8 cellular contexts compared by ENCODE assay signal in genomic region chr11:747176-748006, GRCh38. TPM values are rescaled to one million over a fixed set of nuclear protein-coding genes. Genes with fewer than 3 reads are reported as not detected.
DNase-seq lines count a peak whose midpoint lies in the region; ATAC-seq and TF ChIP-seq lines count a peak whose summit lies in the region.

TALDO1 (plus strand) TSS chr11:747464; CDS start chr11:747482, 18 bp downstream.

- peak within 1 kb of the TSS; percentile 61 to 77 for H3K9ac ChIP-seq in liver (ENCODE audit: low read depth in 1 of 2, low read length in 2 of 2)

- H3K9me3 Mint-ChIP-seq in activated CD4-positive, alpha-beta T cell treated with anti-CD3 and anti-CD28 coated beads, Interleukin-2, amount 10 ng/mL, durations not matched to agents 7 days and 5 days = no peaks in the 10 kb centered on the region
- no peaks in the 10 kb centered on the region for H3K9me3 Mint-ChIP-seq in dendritic cell treated with granulocyte-macrophage colony-stimulating factor and Interleukin-4, amounts not matched to agents 40 ng/mL and 50 ng/mL, for 4 days

- ATAC-seq in HG03432 (IDR thresholded peaks at IDR 0.05; ENCODE audit: unreplicated experiment) = peak; percentile 93

- H3K36me3 ChIP-seq in BE2C (no peaks in the 10 kb centered on the region; the same call in 1 of the 2 replicates), liver (ENCODE audit: control insufficient read depth in 4 of 4, insufficient read depth in 3 of 4, low read depth in 1 of 4, low read length in 3 of 4) (no peaks in the 10 kb centered on the region)

- H3K4me1 ChIP-seq in BE2C = no peaks in the 10 kb centered on the region
- peaks cover 7 to 31% (median 23%) of the 10 kb centered on the region in 4 donors for H3K4me1 ChIP-seq in liver (ENCODE audit: control insufficient read depth in 4 of 4, insufficient read depth in 4 of 4, low read length in 3 of 4)

- TF ChIP-seq CTCF in BE2C (IDR thresholded peaks at IDR 0.05; ENCODE audit: low read depth, low read length) (no peak), liver (IDR thresholded peaks at IDR 0.05; ENCODE audit: low read depth, low read length, missing input control) (no peak)

- H3K9me3 ChIP-seq in BE2C (no peaks in the 10 kb centered on the region), liver (ENCODE audit: control insufficient read depth in 4 of 4, low read length in 3 of 4) (no peaks in the 10 kb centered on the region)

- CTCF ChIA-PET in activated CD4-positive, alpha-beta T cell treated with anti-CD3 and anti-CD28 coated beads, Interleukin-2, amount 10 ng/mL, durations not matched to agents 7 days and 5 days (lab: Charles Lee) = interaction anchor here (0.5 to 2.0 kb wide), 5 partner anchors 10 to 446 kb away, joined by 3 to 9 read pairs (median 3); no protein-coding TSS in a partner anchor

- H3K4me3 Mint-ChIP-seq in activated CD4-positive, alpha-beta T cell treated with anti-CD3 and anti-CD28 coated beads, Interleukin-2, amount 10 ng/mL, durations not matched to agents 7 days and 5 days = peak within 1 kb of the TSS; percentile 83
- peak within 1 kb of the TSS; percentile 91 for H3K4me3 Mint-ChIP-seq in dendritic cell treated with granulocyte-macrophage colony-stimulating factor and Interleukin-4, amounts not matched to agents 40 ng/mL and 50 ng/mL, for 4 days

- peak; percentile 91 for DNase-seq in BE2C
- peak; percentile 78 for DNase-seq in NCI-H510A (lab: John Stamatoyannopoulos, UW)
- DNase-seq in activated CD4-positive, alpha-beta T cell treated with anti-CD3 and anti-CD28 coated beads, Interleukin-2, amount 10 ng/mL, durations not matched to agents 7 days and 5 days = peak; percentile 83
- peak; percentile 86 for DNase-seq in stimulated activated CD4-positive, alpha-beta T cell treated with anti-CD3 and anti-CD28 coated beads, Interleukin-4, amount 100 ng/mL, for 24 hours

- H3K27me3 ChIP-seq in BE2C (no peaks in the 10 kb centered on the region), liver (ENCODE audit: control insufficient read depth in 4 of 4, insufficient read depth in 4 of 4, low read length in 3 of 4) (no peaks in the 10 kb centered on the region)

- peaks cover 23% of the 10 kb centered on the region for H3K4me1 Mint-ChIP-seq in activated CD4-positive, alpha-beta T cell treated with anti-CD3 and anti-CD28 coated beads, Interleukin-2, amount 10 ng/mL, durations not matched to agents 7 days and 5 days
- peaks cover 33% of the 10 kb centered on the region for H3K4me1 Mint-ChIP-seq in dendritic cell treated with granulocyte-macrophage colony-stimulating factor and Interleukin-4, amounts not matched to agents 40 ng/mL and 50 ng/mL, for 4 days (ENCODE audit: low read depth)

- TF ChIP-seq POLR2A in GM19193 (IDR thresholded peaks at IDR 0.05; ENCODE audit: extremely low read depth, insufficient read depth, insufficient read length) = peak; percentile 76

- H3K4me3 ChIP-seq in BE2C (ENCODE audit: low read depth, low read length) (peak within 1 kb of the TSS; percentile 71), liver (ENCODE audit: low read depth in 1 of 3, low read length in 3 of 3) (peak within 1 kb of the TSS; percentile 44 to 99 (median 73))

- H3K27ac Mint-ChIP-seq in activated CD4-positive, alpha-beta T cell treated with anti-CD3 and anti-CD28 coated beads, Interleukin-2, amount 10 ng/mL, durations not matched to agents 7 days and 5 days = peak within 1 kb of the TSS; percentile 83
- peak within 1 kb of the TSS; percentile 93 for H3K27ac Mint-ChIP-seq in dendritic cell treated with granulocyte-macrophage colony-stimulating factor and Interleukin-4, amounts not matched to agents 40 ng/mL and 50 ng/mL, for 4 days

- peak in 1 of 2 donors; percentile 16 for TF ChIP-seq RAD21 in liver (IDR thresholded peaks at IDR 0.05)

- WGBS in liver = under 1% methylated on average over 110 of the region's 110 CpGs

- peaks cover 6% of the 10 kb centered on the region for H3K36me3 Mint-ChIP-seq in activated CD4-positive, alpha-beta T cell treated with anti-CD3 and anti-CD28 coated beads, Interleukin-2, amount 10 ng/mL, durations not matched to agents 7 days and 5 days (ENCODE audit: low read depth)
- peaks cover 46% of the 10 kb centered on the region for H3K36me3 Mint-ChIP-seq in dendritic cell treated with granulocyte-macrophage colony-stimulating factor and Interleukin-4, amounts not matched to agents 40 ng/mL and 50 ng/mL, for 4 days (ENCODE audit: low read depth)

- no peaks in the 10 kb centered on the region for H3K27me3 Mint-ChIP-seq in activated CD4-positive, alpha-beta T cell treated with anti-CD3 and anti-CD28 coated beads, Interleukin-2, amount 10 ng/mL, durations not matched to agents 7 days and 5 days
- H3K27me3 Mint-ChIP-seq in dendritic cell treated with granulocyte-macrophage colony-stimulating factor and Interleukin-4, amounts not matched to agents 40 ng/mL and 50 ng/mL, for 4 days = no peaks in the 10 kb centered on the region

- POLR2A ChIA-PET in activated CD4-positive, alpha-beta T cell treated with anti-CD3 and anti-CD28 coated beads, Interleukin-2, amount 10 ng/mL, durations not matched to agents 7 days and 5 days (lab: Charles Lee) = interaction anchor here (0.6 kb wide), 1 partner anchor 159 kb away, joined by 5 read pairs; no protein-coding TSS in a partner anchor

- H3K27ac ChIP-seq in liver (ENCODE audit: low read depth in 1 of 2, low read length in 2 of 2) = peak within 1 kb of the TSS; percentile 56 to 72

- intact Hi-C loops in dendritic cell treated with granulocyte-macrophage colony-stimulating factor and Interleukin-4, amounts not matched to agents 40 ng/mL and 50 ng/mL, for 4 days (cut with micrococcal nuclease) = no loop called here

TF ChIP-seq in liver, 16 proteins besides CTCF, POLR2A, EP300 and RAD21:
- TF ChIP-seq FOXA1 (IDR thresholded peaks at IDR 0.05) = no peak
- TF ChIP-seq MAX (IDR thresholded peaks at IDR 0.05) = no peak
- no peak for TF ChIP-seq RXRA (IDR thresholded peaks at IDR 0.05)

RNA-seq across cellular contexts. Expression of gene TALDO1, which starts in this region (rescaled TPM):
- 216 TPM for polyA plus RNA-seq in BE2C (2012; ENCODE audit: insufficient read depth, insufficient read length, low read depth)
- total RNA-seq in activated CD4-positive, alpha-beta T cell treated with anti-CD3 and anti-CD28 coated beads, Interleukin-2, amount 10 ng/mL, durations not matched to agents 7 days and 5 days = 100 to 1,000 TPM; 219 to 268 TPM
- total RNA-seq in liver = 100 to 1,000 TPM in 1 of 2 donors, 10 to 100 TPM in 1; 72.5 to 181 TPM
- 100 to 1,000 TPM; 123 to 133 TPM for polyA plus RNA-seq in liver

Comparison
In these comparisons a context has a peak if more than half of its experiments do, and no peak if none do; other contexts are left out.
1. Peak in every context shown above with its lines: DNase-seq, ATAC-seq, H3K4me3 ChIP-seq and H3K27ac ChIP-seq.